Comparison of ENCODE assay signal across 15 cellular contexts in genomic region chr4:186688150-186688943, GRCh38. TPM values are rescaled to one million over a fixed set of nuclear protein-coding genes. Genes with fewer than 3 reads are reported as not detected.
DNase-seq lines count a peak whose midpoint lies in the region; ATAC-seq, FAIRE-seq and TF ChIP-seq lines count a peak whose summit lies in the region.
"Had no signal": no experiment of that assay in that cellular context is flagged by ENCODE, and none has a peak within 500 bp of the region (broad histone marks: within the 10 kb centered on the region; RNA-seq: fewer than 3 reads in every experiment).

No MANE protein-coding gene starts in this region.

- H3K36me3 ChIP-seq in Caco-2 (ENCODE audit: control insufficient read depth, insufficient read depth, low read length) = no peaks in the 10 kb centered on the region
- peaks cover 3 to 18% of the 10 kb centered on the region in 2 experiments for H3K36me3 ChIP-seq in HepG2 (replicated peaks in 1 of 2; ENCODE audit: control insufficient read depth in 1 of 2, insufficient read depth in 2 of 2, low read length in 2 of 2)

- peaks cover 19% of the 10 kb centered on the region; the same call in 1 of the 2 replicates for H4K20me1 ChIP-seq in HepG2 (ENCODE audit: insufficient read depth, low read length)

- CTCF ChIA-PET in Caco-2 (lab: Charles Lee) = interaction anchor here (0.6 to 1.4 kb wide), 2 partner anchors 35 to 484 kb away, joined by 4 to 7 read pairs; partner anchors contain the start of gene FAT1
- CTCF ChIA-PET in WTC11 (lab: Charles Lee) = interaction anchor here (0.6 to 1.9 kb wide), 2 partner anchors 32 to 101 kb away, joined by 4 to 7 read pairs; no protein-coding TSS in a partner anchor
- CTCF ChIA-PET in HepG2 (lab: Yijun Ruan, JAX; ENCODE audit: low intra/inter-chr PET ratio, low total read pairs) = no interaction called here
- CTCF ChIA-PET in CD4-positive, alpha-beta T cell (lab: Charles Lee) = no interaction called here

- no peak for FAIRE-seq in HepG2 (lab: Jason Lieb, UNC)
- FAIRE-seq: H54 had no signal

- peaks cover 27% of the 10 kb centered on the region for H3K36me3 Mint-ChIP-seq in Caco-2 (ENCODE audit: insufficient read depth, unreplicated experiment)
- peaks cover 13% of the 10 kb centered on the region for H3K36me3 Mint-ChIP-seq in WTC11
- H3K36me3 Mint-ChIP-seq in CD4-positive, alpha-beta T cell (ENCODE audit: low read depth) = no peaks in the 10 kb centered on the region

- TF ChIP-seq CTCF in Caco-2 (IDR thresholded peaks at IDR 0.05; ENCODE audit: insufficient read depth in 1 of 2, low read depth in 1 of 2, low read length in 1 of 2, severe bottlenecking in 1 of 2, unreplicated experiment in 1 of 2) = no peak
- TF ChIP-seq CTCF in WTC11 (IDR thresholded peaks at IDR 0.05) = no peak
- no peak for TF ChIP-seq CTCF in HepG2 (CRISPR knock-in tag; IDR thresholded peaks at IDR 0.05)
- TF ChIP-seq CTCF in CD4-positive, alpha-beta T cell (IDR thresholded peaks at IDR 0.05) = no peak

- H3K9ac ChIP-seq in HepG2 (ENCODE audit: insufficient read depth, low read depth, low read length) = peak overlapping the region; percentile 24; the same call in 1 of the 2 replicates

- no peaks in the 10 kb centered on the region for H3K27me3 Mint-ChIP-seq in Caco-2 (ENCODE audit: insufficient read depth, unreplicated experiment)
- peaks cover 10% of the 10 kb centered on the region; the same call in 1 of the 2 replicates for H3K27me3 Mint-ChIP-seq in WTC11 (ENCODE audit: low read depth)
- H3K27me3 Mint-ChIP-seq in CD4-positive, alpha-beta T cell = no peaks in the 10 kb centered on the region
- H3K27me3 Mint-ChIP-seq: activated B cell treated with CpG ODN at 0.5 μM for 24 hours; activated naive CD8-positive, alpha-beta T cell treated with anti-CD3 and anti-CD28 coated beads, Interleukin-2, amount 50 U/mL, for 24 hours had no signal

- H3K4me3 Mint-ChIP-seq in Caco-2 (ENCODE audit: unreplicated experiment) (no peak overlapping the region), WTC11 (peak overlapping the region; percentile 50)
- no peak overlapping the region for H3K4me3 Mint-ChIP-seq in CD4-positive, alpha-beta T cell
- H3K4me3 Mint-ChIP-seq: activated B cell treated with CpG ODN at 0.5 μM for 24 hours; activated naive CD8-positive, alpha-beta T cell treated with anti-CD3 and anti-CD28 coated beads, Interleukin-2, amount 50 U/mL, for 24 hours had no signal

- TF ChIP-seq POLR2A in HepG2 (IDR thresholded peaks at IDR 0.05; ENCODE audit: insufficient read depth in 1 of 2, low read depth in 2 of 2, low read length in 2 of 2) = no peak

- H2AFZ ChIP-seq in HepG2 (ENCODE audit: low read length) = no peak overlapping the region

- WGBS in HepG2 (ENCODE audit: low lambda C conversion rate) = 54% methylated on average over 11 of the region's 12 CpGs

- H3K4me1 ChIP-seq in Caco-2 (peaks cover 64% of the 10 kb centered on the region), HepG2 (ENCODE audit: insufficient read depth, low read length) (peaks cover 80% of the 10 kb centered on the region)

- peaks cover under 1% of the 10 kb centered on the region for H3K9me3 Mint-ChIP-seq in Caco-2 (ENCODE audit: unreplicated experiment)
- H3K9me3 Mint-ChIP-seq in WTC11 = peaks cover 6% of the 10 kb centered on the region; the same call in 1 of the 2 replicates
- no peaks in the 10 kb centered on the region for H3K9me3 Mint-ChIP-seq in CD4-positive, alpha-beta T cell
- H3K9me3 Mint-ChIP-seq: activated B cell treated with CpG ODN at 0.5 μM for 24 hours had no signal

- ATAC-seq in WTC11 (peak; percentile 68), HepG2 (no peak), HG03442 (IDR thresholded peaks at IDR 0.05; ENCODE audit: unreplicated experiment) (no peak)
- no peak for ATAC-seq in CD4-positive, alpha-beta T cell (ENCODE audit: poor library complexity)
- ATAC-seq: activated naive CD8-positive, alpha-beta T cell treated with anti-CD3 and anti-CD28 coated beads, Interleukin-2, amount 50 U/mL, for 24 hours had no signal

- no peaks in the 10 kb centered on the region for H3K27me3 ChIP-seq in Caco-2 (replicated peaks; ENCODE audit: control insufficient read depth, insufficient read depth, low read length)
- no peaks in the 10 kb centered on the region for H3K27me3 ChIP-seq in HepG2 (ENCODE audit: control insufficient read depth in 1 of 2, insufficient read depth in 2 of 2, low read length in 2 of 2)
- no peaks in the 10 kb centered on the region for H3K27me3 ChIP-seq in CD4-positive, alpha-beta T cell (ENCODE audit: control insufficient read depth, insufficient read depth, low read length)

- POLR2A ChIA-PET in Caco-2 (lab: Charles Lee) = no interaction called here
- POLR2A ChIA-PET in WTC11 (lab: Charles Lee) = interaction anchor here (0.9 kb wide), 1 partner anchor 35 kb away, joined by 3 read pairs; no protein-coding TSS in a partner anchor
- POLR2A ChIA-PET in HepG2 (lab: Yijun Ruan, JAX) = interaction anchor here (0.7 to 0.8 kb wide), 2 partner anchors 12 to 429 kb away, joined by 3 read pairs; no protein-coding TSS in a partner anchor
- POLR2A ChIA-PET in CD4-positive, alpha-beta T cell (lab: Charles Lee) = no interaction called here

- no peak overlapping the region for H3K4me3 ChIP-seq in Caco-2 (ENCODE audit: low read depth, low read length)
- H3K4me3 ChIP-seq in HepG2 (replicated peaks in 1 of 3; ENCODE audit: insufficient read depth in 1 of 3, low read depth in 2 of 3, low read length in 3 of 3) = no peak overlapping the region

- TF ChIP-seq EP300 in HepG2 (IDR thresholded peaks at IDR 0.05; ENCODE audit: low read depth in 2 of 2, low read length in 2 of 2) (peak in 1 of 2 experiments; percentile 13; a peak in 1 of 4 replicates), HepG2 (CRISPR knock-in tag; IDR thresholded peaks at IDR 0.05; ENCODE audit: borderline replicate concordance) (no peak)

- no peak for DNase-seq in Caco-2
- DNase-seq in NCI-H1092 (lab: John Stamatoyannopoulos, UW) = peak; percentile 65
- peak; percentile 55 for DNase-seq in WTC11 (ENCODE audit: low spot score)
- peak; percentile 53 for DNase-seq in HepG2 (ENCODE audit: low spot score)
- DNase-seq in effector CD4-positive, alpha-beta T cell = no peak
- DNase-seq in CD4-positive, alpha-beta T cell = no peak
- DNase-seq in LoVo (ENCODE audit: low spot score) = no peak
- DNase-seq: activated B cell treated with CpG ODN at 0.5 μM for 24 hours; activated CD8-positive, alpha-beta memory T cell treated with anti-CD3 and anti-CD28 coated beads, Interleukin-2, amount 50 U/mL, for 48 hours; activated naive CD8-positive, alpha-beta T cell treated with anti-CD3 and anti-CD28 coated beads, Interleukin-2, amount 50 U/mL, for 24 hours; EL; NCI-H1436; stimulated activated naive CD4-positive, alpha-beta T cell treated with Interleukin-2 at 50 U/mL for 16 hours had no signal

- no peak for TF ChIP-seq RAD21 in HepG2 (CRISPR knock-in tag; IDR thresholded peaks at IDR 0.05)

- BruUV-seq in Caco-2 (replicated peaks; lab: Mats Ljungman, UMichigan) (no TSS peak), HepG2 (replicated peaks; lab: Mats Ljungman, UMichigan) (no TSS peak)

- in situ Hi-C loops in HepG2 (cut with HindIII; ENCODE audit: extremely low pct_ligation_motif_present, low pct_unique_long_range_greater_than_20kb) = no loop called here

- intact Hi-C loops in Caco-2 (cut with micrococcal nuclease; ENCODE audit: unreplicated experiment) (no loop called here), HepG2 (cut with micrococcal nuclease; ENCODE audit: unreplicated experiment) (loop anchor here (5.0 kb wide), 1 partner anchor 79 kb away; no protein-coding TSS in a partner anchor)
- intact Hi-C loops in CD4-positive, alpha-beta T cell (cut with DNase I, micrococcal nuclease) = no loop called here

- H3K27ac Mint-ChIP-seq in Caco-2 (ENCODE audit: unreplicated experiment) (peak overlapping the region; percentile 87), WTC11 (peak overlapping the region; percentile 88)
- no peak overlapping the region for H3K27ac Mint-ChIP-seq in CD4-positive, alpha-beta T cell
- H3K27ac Mint-ChIP-seq: activated B cell treated with CpG ODN at 0.5 μM for 24 hours; activated naive CD8-positive, alpha-beta T cell treated with anti-CD3 and anti-CD28 coated beads, Interleukin-2, amount 50 U/mL, for 24 hours had no signal

- H3K4me1 Mint-ChIP-seq in Caco-2 (ENCODE audit: low read depth, unreplicated experiment) (peaks cover 44% of the 10 kb centered on the region), WTC11 (peaks cover 77% of the 10 kb centered on the region)
- no peaks in the 10 kb centered on the region for H3K4me1 Mint-ChIP-seq in CD4-positive, alpha-beta T cell (ENCODE audit: low read depth)
- H3K4me1 Mint-ChIP-seq: activated B cell treated with CpG ODN at 0.5 μM for 24 hours; activated naive CD8-positive, alpha-beta T cell treated with anti-CD3 and anti-CD28 coated beads, Interleukin-2, amount 50 U/mL, for 24 hours had no signal

- peaks cover 93% of the 10 kb centered on the region for H3K79me2 ChIP-seq in HepG2 (ENCODE audit: insufficient read depth, low read length)

- H3K4me2 ChIP-seq in HepG2 (ENCODE audit: low read depth, low read length) = peak overlapping the region; percentile 32

- H3K27ac ChIP-seq in HepG2 (ENCODE audit: extremely low read length, insufficient read depth, low read length) = peak overlapping the region; percentile 89
- H3K27ac ChIP-seq in CD4-positive, alpha-beta T cell (ENCODE audit: low read depth, low read length) = no peak overlapping the region

- H3K9me3 ChIP-seq in Caco-2 (no peaks in the 10 kb centered on the region), HepG2 (ENCODE audit: low read length) (no peaks in the 10 kb centered on the region)
- H3K9me3 ChIP-seq in CD4-positive, alpha-beta T cell (ENCODE audit: control insufficient read depth, low read length) = no peaks in the 10 kb centered on the region

RNA-seq across cellular contexts. Expression of gene FAT1, which starts 35.3 kb away (rescaled TPM):
- total RNA-seq in Caco-2 (2022) = 135 and 141 TPM in 2 replicates
- 155 to 172 TPM (median 162 TPM) in 3 replicates for total RNA-seq in WTC11 (2021)
- total RNA-seq in HepG2 (2016; rRNA removed; fragmentation: Illumina TruSeq; extraction: Trizol) = 176 and 185 TPM in 2 replicates
- total RNA-seq in HepG2 (2016; cell fraction: cytosol; rRNA removed; fragmentation: Illumina TruSeq; extraction: Trizol; ENCODE audit: low read depth) = 74.9 and 87.3 TPM in 2 replicates
- total RNA-seq in HepG2 (2016; cell fraction: insoluble cytoplasmic fraction; rRNA removed; fragmentation: Illumina TruSeq; extraction: Trizol) = 158 and 182 TPM in 2 replicates
- total RNA-seq in HepG2 (2016; cell fraction: membrane; rRNA removed; fragmentation: Illumina TruSeq; extraction: Trizol) = 361 and 484 TPM in 2 replicates
- total RNA-seq in HepG2 (2016; cell fraction: nucleus; rRNA removed; fragmentation: Illumina TruSeq; extraction: Trizol) = 203 and 219 TPM in 2 replicates
- 193 and 216 TPM in 2 replicates for polyA plus RNA-seq in HepG2 (2011; rRNA removed)
- polyA plus RNA-seq in HepG2 (2011; cell fraction: cytosol; rRNA removed) = 145 and 153 TPM in 2 replicates
- 169 and 173 TPM in 2 replicates for polyA plus RNA-seq in HepG2 (2011; cell fraction: nucleus; rRNA removed)
- 84.5 and 103 TPM in 2 replicates for polyA plus RNA-seq in HepG2 (2012)
- polyA plus RNA-seq in HepG2 (2016; cell fraction: cytosol; fragmentation: Illumina TruSeq; extraction: Trizol; ENCODE audit: low read depth) = 2.5 and 3.2 TPM in 2 replicates
- polyA plus RNA-seq in HepG2 (2016; cell fraction: insoluble cytoplasmic fraction; fragmentation: Illumina TruSeq; extraction: Trizol; ENCODE audit: low read depth) = 34.1 and 47.0 TPM in 2 replicates
- polyA plus RNA-seq in HepG2 (2016; cell fraction: membrane; fragmentation: Illumina TruSeq; extraction: Trizol; ENCODE audit: low read depth) = 7.0 and 7.3 TPM in 2 replicates
- polyA plus RNA-seq in HepG2 (2016; cell fraction: nucleus; fragmentation: Illumina TruSeq; extraction: Trizol; ENCODE audit: insufficient read depth, low read depth) = 164 and 179 TPM in 2 replicates
- polyA minus RNA-seq in HepG2 (2011; rRNA and poly(A)+ RNA removed; ENCODE audit: low replicate concordance) = 311 and 1,912 TPM in 2 replicates
- polyA minus RNA-seq in HepG2 (2011; cell fraction: cytosol; rRNA and poly(A)+ RNA removed) = 510 and 534 TPM in 2 replicates
- 531 and 554 TPM in 2 replicates for polyA minus RNA-seq in HepG2 (2011; cell fraction: nucleus; rRNA and poly(A)+ RNA removed)
- under 1 TPM in 1 of 2 experiments, not detected in 1; 0.03 TPM for total RNA-seq in CD4-positive, alpha-beta T cell
- total RNA-seq: activated B cell treated with CpG ODN at 0.5 μM for 24 hours had no signal

Comparison
In these comparisons a context has a peak if more than half of its experiments do, and no peak if none do; other contexts are left out.
1. DNase-seq: peak in NCI-H1092 (single experiment), WTC11 (single experiment) and HepG2 (single experiment); none in Caco-2 (0 of 2), effector CD4-positive, alpha-beta T cell (single experiment), CD4-positive, alpha-beta T cell (0 of 10) and LoVo (single experiment).
2. RNA of gene FAT1, which starts 35.3 kb away (total RNA-seq): 74.9 to 484 TPM in HepG2, 155 to 172 TPM in WTC11 and 135 to 141 TPM in Caco-2; 0.03 TPM in CD4-positive, alpha-beta T cell; every median in the first group is over 10 times any median in the second.
3. CTCF ChIA-PET loops: an anchor here in Caco-2 (0.6 to 1.4 kb wide) and WTC11 (0.6 to 1.9 kb wide); none called in HepG2 and CD4-positive, alpha-beta T cell.
4. POLR2A ChIA-PET loops: an anchor here in WTC11 (0.9 kb wide) and HepG2 (0.7 to 0.8 kb wide); none called in Caco-2 and CD4-positive, alpha-beta T cell.